In the genomic region with DNA sequence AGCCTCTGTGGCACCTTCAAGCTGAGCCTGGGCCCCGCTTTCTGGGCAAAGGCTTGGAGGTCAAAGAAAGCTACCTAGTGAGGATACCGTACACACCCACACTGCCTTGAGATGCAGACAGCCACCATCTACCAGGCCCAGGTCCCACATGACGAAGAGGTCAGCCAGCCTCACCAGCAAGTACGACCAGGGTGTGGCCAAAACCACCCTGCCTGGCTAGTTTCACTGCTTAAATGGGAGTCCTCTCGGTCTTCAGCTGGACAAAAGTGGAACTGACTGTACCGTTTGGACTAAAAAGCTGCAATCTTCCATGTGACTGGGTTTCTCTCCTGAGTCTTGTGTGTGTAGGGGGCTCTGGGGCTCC, we compare ENCODE assay signal across 12 cellular contexts. TPM values are rescaled to one million over a fixed set of nuclear protein-coding genes. Genes with fewer than 3 reads are reported as not detected.
DNase-seq lines count a peak whose midpoint lies in the region; TF ChIP-seq lines count a peak whose summit lies in the region.
"Had no signal": no experiment of that assay in that cellular context is flagged by ENCODE, and none has a peak within 500 bp of the region (broad histone marks: within the 10 kb centered on the region; RNA-seq: fewer than 3 reads in every experiment).

No MANE protein-coding gene starts in this region.

- peaks cover 4% of the 10 kb centered on the region for H3K36me3 Mint-ChIP-seq in chondrocyte (ENCODE audit: low read depth)

- H3K9me3 ChIP-seq in thymus (ENCODE audit: control insufficient read depth) = no peaks in the 10 kb centered on the region

- no peaks in the 10 kb centered on the region for H3K27me3 ChIP-seq in thymus (ENCODE audit: control insufficient read depth, insufficient read depth)

- no peak for TF ChIP-seq CTCF in chondrocyte (IDR thresholded peaks at IDR 0.05)

- peak overlapping the region; percentile 86 for H3K27ac Mint-ChIP-seq in chondrocyte (ENCODE audit: unreplicated experiment)
- H3K27ac Mint-ChIP-seq: activated CD8-positive, alpha-beta T cell treated with anti-CD3 and anti-CD28 coated beads for 36 hours had no signal

- no peaks in the 10 kb centered on the region for H3K9me3 Mint-ChIP-seq in chondrocyte (ENCODE audit: low read depth)
- H3K9me3 Mint-ChIP-seq: activated CD8-positive, alpha-beta T cell treated with anti-CD3 and anti-CD28 coated beads for 36 hours; naive thymus-derived CD4-positive, alpha-beta T cell had no signal

- no peaks in the 10 kb centered on the region for H3K27me3 Mint-ChIP-seq in chondrocyte (ENCODE audit: low read depth)
- H3K27me3 Mint-ChIP-seq: activated CD8-positive, alpha-beta T cell treated with anti-CD3 and anti-CD28 coated beads for 36 hours; naive thymus-derived CD4-positive, alpha-beta T cell had no signal

- 93% methylated on average over 6 of the region's 6 CpGs for WGBS in thymus

- peaks cover 7% of the 10 kb centered on the region for H3K4me1 ChIP-seq in thymus (ENCODE audit: control insufficient read depth, insufficient read depth, low read length)

- DNase-seq in HPDE6-E6E7 (ENCODE audit: extremely low spot score) (peak; percentile 92), chondrocyte (ENCODE audit: low spot score) (no peak), kidney tubule cell (ENCODE audit: low spot score) (peak; percentile 62), UCSD-AML1 (lab: John Stamatoyannopoulos, UW; ENCODE audit: unreplicated experiment) (no peak), cerebellar cortex (ENCODE audit: low spot score) (no peak), cerebellum (ENCODE audit: low spot score) (no peak)
- DNase-seq in activated CD4-positive, alpha-beta T cell treated with anti-CD3 and anti-CD28 coated beads for 4 hours = no peak
- DNase-seq: activated CD8-positive, alpha-beta T cell treated with anti-CD3 and anti-CD28 coated beads for 36 hours; naive thymus-derived CD4-positive, alpha-beta T cell; NCI-H1417 treated with DMSO at 0.1 percent for 48 hours; stimulated activated CD4-positive, alpha-beta T cell treated with anti-CD3 and anti-CD28 coated beads, Interleukin-4, amount 100 ng/mL, for 4 hours had no signal

- peaks cover 64% of the 10 kb centered on the region for H3K36me3 ChIP-seq in thymus (ENCODE audit: control insufficient read depth, insufficient read depth)

- no peak overlapping the region for H3K4me3 ChIP-seq in thymus (ENCODE audit: low read length)

- H3K4me1 Mint-ChIP-seq in chondrocyte (ENCODE audit: low read depth) = peaks cover 39% of the 10 kb centered on the region

- peak overlapping the region; percentile 25 for H3K27ac ChIP-seq in thymus (ENCODE audit: low read depth)

- no peak overlapping the region for H3K4me3 Mint-ChIP-seq in chondrocyte (ENCODE audit: unreplicated experiment)
- H3K4me3 Mint-ChIP-seq: activated CD8-positive, alpha-beta T cell treated with anti-CD3 and anti-CD28 coated beads for 36 hours; naive thymus-derived CD4-positive, alpha-beta T cell had no signal

RNA-seq across cellular contexts. Expression of a gene that starts 21.6 kb away (rescaled TPM):
- total RNA-seq in chondrocyte (79.7 to 82.0 TPM (median 81.8 TPM) in 3 replicates), cerebellum (2.4 TPM)
- polyA plus RNA-seq in thymus = 3.6 TPM
- total RNA-seq: activated CD8-positive, alpha-beta T cell treated with anti-CD3 and anti-CD28 coated beads for 36 hours had no signal

RNA-seq across cellular contexts. Expression of a gene that starts 23.2 kb away (rescaled TPM):
- total RNA-seq in chondrocyte (18.8 to 26.0 TPM (median 24.6 TPM) in 3 replicates), cerebellum (27.4 TPM)
- polyA plus RNA-seq in thymus = 63.7 TPM

RNA-seq across cellular contexts. Expression of a gene that starts 32.4 kb away (rescaled TPM):
- total RNA-seq in chondrocyte (27.5 to 28.0 TPM (median 27.8 TPM) in 3 replicates), cerebellum (35.2 TPM)
- 28.4 TPM for polyA plus RNA-seq in thymus

RNA-seq across cellular contexts. Expression of a gene that starts 42.1 kb away (rescaled TPM):
- total RNA-seq in chondrocyte = 21.6 to 24.4 TPM (median 22.4 TPM) in 3 replicates
- polyA plus RNA-seq in thymus = 86.9 TPM
- total RNA-seq in cerebellum = 19.1 TPM

Comparison
In these comparisons a context has a peak if more than half of its experiments do, and no peak if none do; other contexts are left out.
1. DNase-seq: peak in HPDE6-E6E7 (single experiment) and kidney tubule cell (single experiment); none in chondrocyte (single experiment), activated CD4-positive, alpha-beta T cell treated with anti-CD3 and anti-CD28 coated beads for 4 hours (0 of 2), UCSD-AML1 (single experiment), cerebellar cortex (single experiment) and cerebellum (single experiment).
2. RNA of a gene that starts 21.6 kb away (total RNA-seq): 79.7 to 82.0 TPM in chondrocyte; 2.4 TPM in cerebellum (single experiment); every median in the first group is over 10 times any median in the second.